Comparison of ENCODE assay signal across 4 cellular contexts in genomic region chr2:47407976-47408375, GRCh38. TPM values are rescaled to one million over a fixed set of nuclear protein-coding genes. Genes with fewer than 3 reads are reported as not detected.
"Had no signal": no experiment of that assay in that cellular context is flagged by ENCODE, and none has a peak within 500 bp of the region (broad histone marks: within the 10 kb centered on the region; RNA-seq: fewer than 3 reads in every experiment).

No MANE protein-coding gene starts in this region.

RNA-seq across cellular contexts. Expression of gene EPCAM, which starts 38.9 kb away (rescaled TPM):
- total RNA-seq: HT1080, LHCN-M2, SK-MEL-5 had no signal
- polyA plus RNA-seq: IgD-negative memory B cell had no signal
